In the genomic region with DNA sequence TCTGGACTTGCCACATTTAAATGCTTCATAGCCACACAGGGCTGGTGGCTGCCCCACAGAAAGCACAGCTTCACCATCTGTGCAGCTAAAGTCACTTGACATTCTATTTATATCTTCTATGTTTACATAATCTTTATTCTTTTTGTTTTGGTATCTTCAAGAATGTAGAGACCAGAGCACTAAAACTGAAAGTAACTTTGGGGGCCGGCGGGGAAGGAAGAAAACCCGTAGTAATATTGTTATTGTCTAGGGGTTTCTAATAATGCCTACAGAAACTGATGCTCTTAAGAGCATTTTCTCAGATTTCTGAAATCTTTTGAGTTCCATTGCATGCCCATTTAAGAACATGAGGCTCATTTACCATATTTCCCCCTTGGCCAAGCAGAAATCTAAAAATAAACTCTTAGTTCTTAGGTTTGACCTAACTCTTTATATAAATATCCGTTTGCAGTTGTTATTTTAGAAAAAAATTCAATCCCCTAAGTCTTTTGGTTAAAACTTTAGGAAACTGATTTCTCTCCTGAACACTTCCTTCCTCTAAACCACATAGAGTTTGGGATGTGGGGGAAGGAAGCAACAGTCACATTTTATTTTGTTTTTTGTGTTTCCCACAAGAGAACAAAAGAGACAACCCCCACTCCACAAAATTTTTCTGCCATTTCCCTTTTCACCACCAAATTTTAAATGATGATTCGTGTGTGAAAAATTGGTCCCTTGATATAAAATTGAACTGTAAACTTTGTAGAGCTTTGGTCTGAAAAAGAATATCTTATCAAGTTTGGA, we compare ENCODE assay signal across 1 cellular context.
TF ChIP-seq lines count a peak whose summit lies in the region.

No MANE protein-coding gene starts in this region.

TF ChIP-seq in HepG2, 621 proteins besides CTCF, POLR2A, EP300 and RAD21 (continued from another document):
- TF ChIP-seq, protein P1, sequence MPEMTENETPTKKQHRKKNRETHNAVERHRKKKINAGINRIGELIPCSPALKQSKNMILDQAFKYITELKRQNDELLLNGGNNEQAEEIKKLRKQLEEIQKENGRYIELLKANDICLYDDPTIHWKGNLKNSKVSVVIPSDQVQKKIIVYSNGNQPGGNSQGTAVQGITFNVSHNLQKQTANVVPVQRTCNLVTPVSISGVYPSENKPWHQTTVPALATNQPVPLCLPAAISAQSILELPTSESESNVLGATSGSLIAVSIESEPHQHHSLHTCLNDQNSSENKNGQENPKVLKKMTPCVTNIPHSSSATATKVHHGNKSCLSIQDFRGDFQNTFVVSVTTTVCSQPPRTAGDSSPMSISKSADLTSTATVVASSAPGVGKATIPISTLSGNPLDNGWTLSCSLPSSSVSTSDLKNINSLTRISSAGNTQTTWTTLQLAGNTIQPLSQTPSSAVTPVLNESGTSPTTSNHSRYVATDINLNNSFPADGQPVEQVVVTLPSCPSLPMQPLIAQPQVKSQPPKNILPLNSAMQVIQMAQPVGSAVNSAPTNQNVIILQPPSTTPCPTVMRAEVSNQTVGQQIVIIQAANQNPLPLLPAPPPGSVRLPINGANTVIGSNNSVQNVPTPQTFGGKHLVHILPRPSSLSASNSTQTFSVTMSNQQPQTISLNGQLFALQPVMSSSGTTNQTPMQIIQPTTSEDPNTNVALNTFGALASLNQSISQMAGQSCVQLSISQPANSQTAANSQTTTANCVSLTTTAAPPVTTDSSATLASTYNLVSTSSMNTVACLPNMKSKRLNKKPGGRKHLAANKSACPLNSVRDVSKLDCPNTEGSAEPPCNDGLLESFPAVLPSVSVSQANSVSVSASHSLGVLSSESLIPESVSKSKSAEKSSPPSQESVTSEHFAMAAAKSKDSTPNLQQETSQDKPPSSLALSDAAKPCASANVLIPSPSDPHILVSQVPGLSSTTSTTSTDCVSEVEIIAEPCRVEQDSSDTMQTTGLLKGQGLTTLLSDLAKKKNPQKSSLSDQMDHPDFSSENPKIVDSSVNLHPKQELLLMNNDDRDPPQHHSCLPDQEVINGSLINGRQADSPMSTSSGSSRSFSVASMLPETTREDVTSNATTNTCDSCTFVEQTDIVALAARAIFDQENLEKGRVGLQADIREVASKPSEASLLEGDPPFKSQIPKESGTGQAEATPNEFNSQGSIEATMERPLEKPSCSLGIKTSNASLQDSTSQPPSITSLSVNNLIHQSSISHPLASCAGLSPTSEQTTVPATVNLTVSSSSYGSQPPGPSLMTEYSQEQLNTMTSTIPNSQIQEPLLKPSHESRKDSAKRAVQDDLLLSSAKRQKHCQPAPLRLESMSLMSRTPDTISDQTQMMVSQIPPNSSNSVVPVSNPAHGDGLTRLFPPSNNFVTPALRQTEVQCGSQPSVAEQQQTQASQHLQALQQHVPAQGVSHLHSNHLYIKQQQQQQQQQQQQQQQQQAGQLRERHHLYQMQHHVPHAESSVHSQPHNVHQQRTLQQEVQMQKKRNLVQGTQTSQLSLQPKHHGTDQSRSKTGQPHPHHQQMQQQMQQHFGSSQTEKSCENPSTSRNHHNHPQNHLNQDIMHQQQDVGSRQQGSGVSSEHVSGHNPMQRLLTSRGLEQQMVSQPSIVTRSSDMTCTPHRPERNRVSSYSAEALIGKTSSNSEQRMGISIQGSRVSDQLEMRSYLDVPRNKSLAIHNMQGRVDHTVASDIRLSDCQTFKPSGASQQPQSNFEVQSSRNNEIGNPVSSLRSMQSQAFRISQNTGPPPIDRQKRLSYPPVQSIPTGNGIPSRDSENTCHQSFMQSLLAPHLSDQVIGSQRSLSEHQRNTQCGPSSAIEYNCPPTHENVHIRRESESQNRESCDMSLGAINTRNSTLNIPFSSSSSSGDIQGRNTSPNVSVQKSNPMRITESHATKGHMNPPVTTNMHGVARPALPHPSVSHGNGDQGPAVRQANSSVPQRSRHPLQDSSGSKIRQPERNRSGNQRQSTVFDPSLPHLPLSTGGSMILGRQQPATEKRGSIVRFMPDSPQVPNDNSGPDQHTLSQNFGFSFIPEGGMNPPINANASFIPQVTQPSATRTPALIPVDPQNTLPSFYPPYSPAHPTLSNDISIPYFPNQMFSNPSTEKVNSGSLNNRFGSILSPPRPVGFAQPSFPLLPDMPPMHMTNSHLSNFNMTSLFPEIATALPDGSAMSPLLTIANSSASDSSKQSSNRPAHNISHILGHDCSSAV (CRISPR knock-in tag; IDR thresholded peaks at IDR 0.05; ENCODE audit: borderline replicate concordance): no peak
- no peak for TF ChIP-seq NCOA1 (CRISPR knock-in tag; IDR thresholded peaks at IDR 0.05)
- TF ChIP-seq ELF4 (CRISPR knock-in tag; IDR thresholded peaks at IDR 0.05; ENCODE audit: borderline replicate concordance): no peak
- TF ChIP-seq ZSCAN31 (CRISPR knock-in tag; IDR thresholded peaks at IDR 0.05; ENCODE audit: low read depth): no peak
- TF ChIP-seq ZNF556 (CRISPR knock-in tag; IDR thresholded peaks at IDR 0.05; ENCODE audit: borderline replicate concordance): no peak
- TF ChIP-seq ZNF572 (CRISPR knock-in tag; IDR thresholded peaks at IDR 0.05): no peak
- no peak for TF ChIP-seq HOXA5 (CRISPR knock-in tag; IDR thresholded peaks at IDR 0.05)
- no peak for TF ChIP-seq ZNF616 (CRISPR knock-in tag; IDR thresholded peaks at IDR 0.05; ENCODE audit: low read depth)
